In genomic region chr6:105402090-105402980, GRCh38 we compare ENCODE assay signal across 8 cellular contexts. TPM values are rescaled to one million over a fixed set of nuclear protein-coding genes. Genes with fewer than 3 reads are reported as not detected.
A peak's percentile ranks its signal among the peaks of the same experiment; 100 is the strongest.
DNase-seq lines count a peak whose midpoint lies in the region; ATAC-seq and TF ChIP-seq lines count a peak whose summit lies in the region.

No MANE protein-coding gene starts in this region.

- peak overlapping the region; percentile 89 for H3K4me3 ChIP-seq in AG09309 (ENCODE audit: control insufficient read depth, low read depth, low read length)
- peak overlapping the region; percentile 99 for H3K4me3 ChIP-seq in cardiac muscle cell
- peak overlapping the region; percentile 76 for H3K4me3 ChIP-seq in rectal smooth muscle tissue (ENCODE audit: low read length)

- H3K9me3 Mint-ChIP-seq in activated naive CD4-positive, alpha-beta T cell treated with anti-CD3 and anti-CD28 coated beads, Interleukin-2, amount 50 U/mL, for 24 hours = no peaks in the 10 kb centered on the region

- peaks cover 2% of the 10 kb centered on the region for H3K27me3 Mint-ChIP-seq in activated naive CD4-positive, alpha-beta T cell treated with anti-CD3 and anti-CD28 coated beads, Interleukin-2, amount 50 U/mL, for 24 hours

- TF ChIP-seq CTCF in AG09309 (IDR thresholded peaks at IDR 0.05; ENCODE audit: control insufficient read depth, insufficient read depth, low read depth, low read length, missing control alignments) (no peak), cardiac muscle cell (IDR thresholded peaks at IDR 0.05; ENCODE audit: low read depth, low read length) (no peak)

- H3K9ac ChIP-seq in rectal smooth muscle tissue (ENCODE audit: low read length) = peak overlapping the region; percentile 34

- peaks cover 56% of the 10 kb centered on the region for H3K4me1 Mint-ChIP-seq in activated naive CD4-positive, alpha-beta T cell treated with anti-CD3 and anti-CD28 coated beads, Interleukin-2, amount 50 U/mL, for 24 hours

- H3K27me3 ChIP-seq in cardiac muscle cell (no peaks in the 10 kb centered on the region), rectal smooth muscle tissue (ENCODE audit: control insufficient read depth, insufficient read depth, low read length) (no peaks in the 10 kb centered on the region)

- H3K4me1 ChIP-seq in cardiac muscle cell (ENCODE audit: low read depth) = peaks cover 40% of the 10 kb centered on the region
- peaks cover 3% of the 10 kb centered on the region for H3K4me1 ChIP-seq in rectal smooth muscle tissue (ENCODE audit: control insufficient read depth, insufficient read depth, low read length)

- no peaks in the 10 kb centered on the region for H3K9me3 ChIP-seq in cardiac muscle cell (ENCODE audit: low read depth)

- peak overlapping the region; percentile 95 for H3K4me3 Mint-ChIP-seq in activated naive CD4-positive, alpha-beta T cell treated with anti-CD3 and anti-CD28 coated beads, Interleukin-2, amount 50 U/mL, for 24 hours

- peak overlapping the region; percentile 80 for H3K27ac Mint-ChIP-seq in activated naive CD4-positive, alpha-beta T cell treated with anti-CD3 and anti-CD28 coated beads, Interleukin-2, amount 50 U/mL, for 24 hours

- H3K36me3 ChIP-seq in cardiac muscle cell (no peaks in the 10 kb centered on the region), rectal smooth muscle tissue (ENCODE audit: control insufficient read depth, insufficient read depth, low read length) (no peaks in the 10 kb centered on the region)

- H3K36me3 Mint-ChIP-seq in activated naive CD4-positive, alpha-beta T cell treated with anti-CD3 and anti-CD28 coated beads, Interleukin-2, amount 50 U/mL, for 24 hours = no peaks in the 10 kb centered on the region

- peak; percentile 2 for ATAC-seq in GM18520 (IDR thresholded peaks at IDR 0.05; ENCODE audit: unreplicated experiment)
- ATAC-seq in HG03095 (IDR thresholded peaks at IDR 0.05; ENCODE audit: unreplicated experiment) = peak; percentile 42

- DNase-seq in AG09309 (ENCODE audit: low read depth) = no peak
- peak; percentile 29 for DNase-seq in NCI-H526 treated with DMSO at 0.1 percent for 48 hours (lab: John Stamatoyannopoulos, UW)
- peak in 1 of 2 donors; percentile 54 for DNase-seq in cardiac muscle cell (ENCODE audit: low read depth in 1 of 2, low spot score in 1 of 2)
- no peak for DNase-seq in dedifferentiated amniotic fluid mesenchymal stem cell (ENCODE audit: extremely low spot score)

- peak overlapping the region; percentile 70 for H3K27ac ChIP-seq in cardiac muscle cell
- peak overlapping the region; percentile 60 for H3K27ac ChIP-seq in rectal smooth muscle tissue (ENCODE audit: low read depth, low read length)

RNA-seq across cellular contexts. Expression of gene PREP, which starts 0.5 kb away (rescaled TPM):
- 28.7 and 34.1 TPM in 2 replicates for total RNA-seq in cardiac muscle cell
- polyA plus RNA-seq in cardiac muscle cell = 67.6 and 69.0 TPM in 2 replicates
